In the genomic region with DNA sequence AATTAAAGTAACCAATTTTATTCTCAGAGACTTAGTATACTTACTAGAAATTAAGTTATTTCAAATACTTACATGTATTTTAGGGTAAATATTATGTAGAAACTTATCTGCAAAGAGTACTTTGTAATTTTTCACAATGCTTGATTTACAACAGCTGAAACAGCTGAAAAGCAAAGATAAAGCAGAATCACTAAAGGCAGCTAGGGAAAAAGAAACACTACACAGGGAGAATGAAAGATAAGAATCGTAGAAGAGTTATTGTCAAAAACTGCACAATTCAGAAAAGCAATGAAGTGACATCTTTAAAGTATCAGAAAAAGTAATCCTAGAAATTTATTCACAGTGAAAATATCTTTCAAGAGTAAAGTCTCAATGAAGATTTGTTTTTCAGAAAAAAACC, we compare ENCODE assay signal across 1 cellular context.
TF ChIP-seq lines count a peak whose summit lies in the region.

No MANE protein-coding gene starts in this region.

TF ChIP-seq in K562, 482 proteins besides CTCF, POLR2A, EP300 and RAD21 (continued from another document and continues in another):
- TF ChIP-seq, protein P1, sequence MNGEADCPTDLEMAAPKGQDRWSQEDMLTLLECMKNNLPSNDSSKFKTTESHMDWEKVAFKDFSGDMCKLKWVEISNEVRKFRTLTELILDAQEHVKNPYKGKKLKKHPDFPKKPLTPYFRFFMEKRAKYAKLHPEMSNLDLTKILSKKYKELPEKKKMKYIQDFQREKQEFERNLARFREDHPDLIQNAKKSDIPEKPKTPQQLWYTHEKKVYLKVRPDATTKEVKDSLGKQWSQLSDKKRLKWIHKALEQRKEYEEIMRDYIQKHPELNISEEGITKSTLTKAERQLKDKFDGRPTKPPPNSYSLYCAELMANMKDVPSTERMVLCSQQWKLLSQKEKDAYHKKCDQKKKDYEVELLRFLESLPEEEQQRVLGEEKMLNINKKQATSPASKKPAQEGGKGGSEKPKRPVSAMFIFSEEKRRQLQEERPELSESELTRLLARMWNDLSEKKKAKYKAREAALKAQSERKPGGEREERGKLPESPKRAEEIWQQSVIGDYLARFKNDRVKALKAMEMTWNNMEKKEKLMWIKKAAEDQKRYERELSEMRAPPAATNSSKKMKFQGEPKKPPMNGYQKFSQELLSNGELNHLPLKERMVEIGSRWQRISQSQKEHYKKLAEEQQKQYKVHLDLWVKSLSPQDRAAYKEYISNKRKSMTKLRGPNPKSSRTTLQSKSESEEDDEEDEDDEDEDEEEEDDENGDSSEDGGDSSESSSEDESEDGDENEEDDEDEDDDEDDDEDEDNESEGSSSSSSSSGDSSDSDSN (IDR thresholded peaks at IDR 0.05; ENCODE audit: borderline replicate concordance in 1 of 2, low read depth in 2 of 2, low read length in 2 of 2) = no peak
- TF ChIP-seq, protein P2, sequence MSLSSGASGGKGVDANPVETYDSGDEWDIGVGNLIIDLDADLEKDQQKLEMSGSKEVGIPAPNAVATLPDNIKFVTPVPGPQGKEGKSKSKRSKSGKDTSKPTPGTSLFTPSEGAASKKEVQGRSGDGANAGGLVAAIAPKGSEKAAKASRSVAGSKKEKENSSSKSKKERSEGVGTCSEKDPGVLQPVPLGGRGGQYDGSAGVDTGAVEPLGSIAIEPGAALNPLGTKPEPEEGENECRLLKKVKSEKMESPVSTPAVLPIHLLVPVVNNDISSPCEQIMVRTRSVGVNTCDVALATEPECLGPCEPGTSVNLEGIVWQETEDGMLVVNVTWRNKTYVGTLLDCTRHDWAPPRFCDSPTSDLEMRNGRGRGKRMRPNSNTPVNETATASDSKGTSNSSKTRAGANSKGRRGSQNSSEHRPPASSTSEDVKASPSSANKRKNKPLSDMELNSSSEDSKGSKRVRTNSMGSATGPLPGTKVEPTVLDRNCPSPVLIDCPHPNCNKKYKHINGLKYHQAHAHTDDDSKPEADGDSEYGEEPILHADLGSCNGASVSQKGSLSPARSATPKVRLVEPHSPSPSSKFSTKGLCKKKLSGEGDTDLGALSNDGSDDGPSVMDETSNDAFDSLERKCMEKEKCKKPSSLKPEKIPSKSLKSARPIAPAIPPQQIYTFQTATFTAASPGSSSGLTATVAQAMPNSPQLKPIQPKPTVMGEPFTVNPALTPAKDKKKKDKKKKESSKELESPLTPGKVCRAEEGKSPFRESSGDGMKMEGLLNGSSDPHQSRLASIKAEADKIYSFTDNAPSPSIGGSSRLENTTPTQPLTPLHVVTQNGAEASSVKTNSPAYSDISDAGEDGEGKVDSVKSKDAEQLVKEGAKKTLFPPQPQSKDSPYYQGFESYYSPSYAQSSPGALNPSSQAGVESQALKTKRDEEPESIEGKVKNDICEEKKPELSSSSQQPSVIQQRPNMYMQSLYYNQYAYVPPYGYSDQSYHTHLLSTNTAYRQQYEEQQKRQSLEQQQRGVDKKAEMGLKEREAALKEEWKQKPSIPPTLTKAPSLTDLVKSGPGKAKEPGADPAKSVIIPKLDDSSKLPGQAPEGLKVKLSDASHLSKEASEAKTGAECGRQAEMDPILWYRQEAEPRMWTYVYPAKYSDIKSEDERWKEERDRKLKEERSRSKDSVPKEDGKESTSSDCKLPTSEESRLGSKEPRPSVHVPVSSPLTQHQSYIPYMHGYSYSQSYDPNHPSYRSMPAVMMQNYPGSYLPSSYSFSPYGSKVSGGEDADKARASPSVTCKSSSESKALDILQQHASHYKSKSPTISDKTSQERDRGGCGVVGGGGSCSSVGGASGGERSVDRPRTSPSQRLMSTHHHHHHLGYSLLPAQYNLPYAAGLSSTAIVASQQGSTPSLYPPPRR (CRISPR knock-in tag; IDR thresholded peaks at IDR 0.05; ENCODE audit: borderline replicate concordance) = no peak
- TF ChIP-seq RBFOX2 (IDR thresholded peaks at IDR 0.05; ENCODE audit: low read depth, low read length) (no peak), ZFP1 (CRISPR knock-in tag; IDR thresholded peaks at IDR 0.05) (0 out of 2 replicates have a peak, but pooled peaks have one; percentile 55), ZNF695 (CRISPR knock-in tag; IDR thresholded peaks at IDR 0.05) (no peak), MAFF (IDR thresholded peaks at IDR 0.05; ENCODE audit: low read length) (no peak), NEUROD1 (IDR thresholded peaks at IDR 0.05; ENCODE audit: borderline replicate concordance, low read depth, low read length, partially characterized antibody) (no peak), BRD9 (IDR thresholded peaks at IDR 0.05; ENCODE audit: low read depth, partially characterized antibody) (peak; percentile 94), CBX8 (IDR thresholded peaks at IDR 0.05; ENCODE audit: borderline replicate concordance, extremely low read depth, low read depth, low read length, poor library complexity, severe bottlenecking) (no peak), XRCC3 (IDR thresholded peaks at IDR 0.05) (no peak), CHCHD3 (CRISPR knock-in tag; IDR thresholded peaks at IDR 0.05) (no peak), ZNF134 (CRISPR knock-in tag; conservative IDR thresholded peaks at IDR 0.05) (no peak), JUNB (CRISPR knock-in tag; conservative IDR thresholded peaks at IDR 0.05) (no peak), SREBF2 (CRISPR knock-in tag; IDR thresholded peaks at IDR 0.05) (no peak), ZNF830 (CRISPR knock-in tag; IDR thresholded peaks at IDR 0.05) (no peak), ELF1 (tag; IDR thresholded peaks at IDR 0.05) (no peak), TOE1 (IDR thresholded peaks at IDR 0.05; ENCODE audit: borderline replicate concordance) (0 out of 2 replicates have a peak, but pooled peaks have one; percentile 19), TOE1 (CRISPR knock-in tag; IDR thresholded peaks at IDR 0.05; ENCODE audit: borderline replicate concordance, low read depth) (no peak), HNRNPL (IDR thresholded peaks at IDR 0.05; ENCODE audit: low read depth, low read length) (no peak), ZNF23 (CRISPR knock-in tag; IDR thresholded peaks at IDR 0.05) (no peak), ZEB2 (IDR thresholded peaks at IDR 0.05) (peak; percentile 53; the same call in 1 of the 2 replicates), MBD2 (IDR thresholded peaks at IDR 0.05; ENCODE audit: borderline replicate concordance, low read depth) (peak; percentile 47; the same call in 1 of the 2 replicates), SMAD2 (IDR thresholded peaks at IDR 0.05; ENCODE audit: low read depth, low read length) (no peak), CC2D1A (IDR thresholded peaks at IDR 0.05) (peak; percentile 86), ELF4 (CRISPR knock-in tag; IDR thresholded peaks at IDR 0.05) (0 out of 2 replicates have a peak, but pooled peaks have one; percentile 72), TRIM24 (IDR thresholded peaks at IDR 0.05) (peak; percentile 86 to 90), NFXL1 (CRISPR knock-in tag; IDR thresholded peaks at IDR 0.05) (no peak), CBX5 (IDR thresholded peaks at IDR 0.05; ENCODE audit: borderline replicate concordance, low read depth) (no peak)
- TF ChIP-seq, protein P3, sequence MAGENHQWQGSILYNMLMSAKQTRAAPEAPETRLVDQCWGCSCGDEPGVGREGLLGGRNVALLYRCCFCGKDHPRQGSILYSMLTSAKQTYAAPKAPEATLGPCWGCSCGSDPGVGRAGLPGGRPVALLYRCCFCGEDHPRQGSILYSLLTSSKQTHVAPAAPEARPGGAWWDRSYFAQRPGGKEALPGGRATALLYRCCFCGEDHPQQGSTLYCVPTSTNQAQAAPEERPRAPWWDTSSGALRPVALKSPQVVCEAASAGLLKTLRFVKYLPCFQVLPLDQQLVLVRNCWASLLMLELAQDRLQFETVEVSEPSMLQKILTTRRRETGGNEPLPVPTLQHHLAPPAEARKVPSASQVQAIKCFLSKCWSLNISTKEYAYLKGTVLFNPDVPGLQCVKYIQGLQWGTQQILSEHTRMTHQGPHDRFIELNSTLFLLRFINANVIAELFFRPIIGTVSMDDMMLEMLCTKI (IDR thresholded peaks at IDR 0.05; ENCODE audit: partially characterized antibody) = no peak
- TF ChIP-seq, protein P4, sequence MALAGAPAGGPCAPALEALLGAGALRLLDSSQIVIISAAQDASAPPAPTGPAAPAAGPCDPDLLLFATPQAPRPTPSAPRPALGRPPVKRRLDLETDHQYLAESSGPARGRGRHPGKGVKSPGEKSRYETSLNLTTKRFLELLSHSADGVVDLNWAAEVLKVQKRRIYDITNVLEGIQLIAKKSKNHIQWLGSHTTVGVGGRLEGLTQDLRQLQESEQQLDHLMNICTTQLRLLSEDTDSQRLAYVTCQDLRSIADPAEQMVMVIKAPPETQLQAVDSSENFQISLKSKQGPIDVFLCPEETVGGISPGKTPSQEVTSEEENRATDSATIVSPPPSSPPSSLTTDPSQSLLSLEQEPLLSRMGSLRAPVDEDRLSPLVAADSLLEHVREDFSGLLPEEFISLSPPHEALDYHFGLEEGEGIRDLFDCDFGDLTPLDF (CRISPR knock-in tag; IDR thresholded peaks at IDR 0.05) = no peak
- TF ChIP-seq, protein P5, sequence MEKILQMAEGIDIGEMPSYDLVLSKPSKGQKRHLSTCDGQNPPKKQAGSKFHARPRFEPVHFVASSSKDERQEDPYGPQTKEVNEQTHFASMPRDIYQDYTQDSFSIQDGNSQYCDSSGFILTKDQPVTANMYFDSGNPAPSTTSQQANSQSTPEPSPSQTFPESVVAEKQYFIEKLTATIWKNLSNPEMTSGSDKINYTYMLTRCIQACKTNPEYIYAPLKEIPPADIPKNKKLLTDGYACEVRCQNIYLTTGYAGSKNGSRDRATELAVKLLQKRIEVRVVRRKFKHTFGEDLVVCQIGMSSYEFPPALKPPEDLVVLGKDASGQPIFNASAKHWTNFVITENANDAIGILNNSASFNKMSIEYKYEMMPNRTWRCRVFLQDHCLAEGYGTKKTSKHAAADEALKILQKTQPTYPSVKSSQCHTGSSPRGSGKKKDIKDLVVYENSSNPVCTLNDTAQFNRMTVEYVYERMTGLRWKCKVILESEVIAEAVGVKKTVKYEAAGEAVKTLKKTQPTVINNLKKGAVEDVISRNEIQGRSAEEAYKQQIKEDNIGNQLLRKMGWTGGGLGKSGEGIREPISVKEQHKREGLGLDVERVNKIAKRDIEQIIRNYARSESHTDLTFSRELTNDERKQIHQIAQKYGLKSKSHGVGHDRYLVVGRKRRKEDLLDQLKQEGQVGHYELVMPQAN (IDR thresholded peaks at IDR 0.05; ENCODE audit: borderline replicate concordance) = no peak
- TF ChIP-seq, protein P6, sequence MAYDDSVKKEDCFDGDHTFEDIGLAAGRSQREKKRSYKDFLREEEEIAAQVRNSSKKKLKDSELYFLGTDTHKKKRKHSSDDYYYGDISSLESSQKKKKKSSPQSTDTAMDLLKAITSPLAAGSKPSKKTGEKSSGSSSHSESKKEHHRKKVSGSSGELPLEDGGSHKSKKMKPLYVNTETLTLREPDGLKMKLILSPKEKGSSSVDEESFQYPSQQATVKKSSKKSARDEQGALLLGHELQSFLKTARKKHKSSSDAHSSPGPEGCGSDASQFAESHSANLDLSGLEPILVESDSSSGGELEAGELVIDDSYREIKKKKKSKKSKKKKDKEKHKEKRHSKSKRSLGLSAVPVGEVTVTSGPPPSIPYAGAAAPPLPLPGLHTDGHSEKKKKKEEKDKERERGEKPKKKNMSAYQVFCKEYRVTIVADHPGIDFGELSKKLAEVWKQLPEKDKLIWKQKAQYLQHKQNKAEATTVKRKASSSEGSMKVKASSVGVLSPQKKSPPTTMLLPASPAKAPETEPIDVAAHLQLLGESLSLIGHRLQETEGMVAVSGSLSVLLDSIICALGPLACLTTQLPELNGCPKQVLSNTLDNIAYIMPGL (CRISPR knock-in tag; IDR thresholded peaks at IDR 0.05) = no peak
- TF ChIP-seq, protein P7, sequence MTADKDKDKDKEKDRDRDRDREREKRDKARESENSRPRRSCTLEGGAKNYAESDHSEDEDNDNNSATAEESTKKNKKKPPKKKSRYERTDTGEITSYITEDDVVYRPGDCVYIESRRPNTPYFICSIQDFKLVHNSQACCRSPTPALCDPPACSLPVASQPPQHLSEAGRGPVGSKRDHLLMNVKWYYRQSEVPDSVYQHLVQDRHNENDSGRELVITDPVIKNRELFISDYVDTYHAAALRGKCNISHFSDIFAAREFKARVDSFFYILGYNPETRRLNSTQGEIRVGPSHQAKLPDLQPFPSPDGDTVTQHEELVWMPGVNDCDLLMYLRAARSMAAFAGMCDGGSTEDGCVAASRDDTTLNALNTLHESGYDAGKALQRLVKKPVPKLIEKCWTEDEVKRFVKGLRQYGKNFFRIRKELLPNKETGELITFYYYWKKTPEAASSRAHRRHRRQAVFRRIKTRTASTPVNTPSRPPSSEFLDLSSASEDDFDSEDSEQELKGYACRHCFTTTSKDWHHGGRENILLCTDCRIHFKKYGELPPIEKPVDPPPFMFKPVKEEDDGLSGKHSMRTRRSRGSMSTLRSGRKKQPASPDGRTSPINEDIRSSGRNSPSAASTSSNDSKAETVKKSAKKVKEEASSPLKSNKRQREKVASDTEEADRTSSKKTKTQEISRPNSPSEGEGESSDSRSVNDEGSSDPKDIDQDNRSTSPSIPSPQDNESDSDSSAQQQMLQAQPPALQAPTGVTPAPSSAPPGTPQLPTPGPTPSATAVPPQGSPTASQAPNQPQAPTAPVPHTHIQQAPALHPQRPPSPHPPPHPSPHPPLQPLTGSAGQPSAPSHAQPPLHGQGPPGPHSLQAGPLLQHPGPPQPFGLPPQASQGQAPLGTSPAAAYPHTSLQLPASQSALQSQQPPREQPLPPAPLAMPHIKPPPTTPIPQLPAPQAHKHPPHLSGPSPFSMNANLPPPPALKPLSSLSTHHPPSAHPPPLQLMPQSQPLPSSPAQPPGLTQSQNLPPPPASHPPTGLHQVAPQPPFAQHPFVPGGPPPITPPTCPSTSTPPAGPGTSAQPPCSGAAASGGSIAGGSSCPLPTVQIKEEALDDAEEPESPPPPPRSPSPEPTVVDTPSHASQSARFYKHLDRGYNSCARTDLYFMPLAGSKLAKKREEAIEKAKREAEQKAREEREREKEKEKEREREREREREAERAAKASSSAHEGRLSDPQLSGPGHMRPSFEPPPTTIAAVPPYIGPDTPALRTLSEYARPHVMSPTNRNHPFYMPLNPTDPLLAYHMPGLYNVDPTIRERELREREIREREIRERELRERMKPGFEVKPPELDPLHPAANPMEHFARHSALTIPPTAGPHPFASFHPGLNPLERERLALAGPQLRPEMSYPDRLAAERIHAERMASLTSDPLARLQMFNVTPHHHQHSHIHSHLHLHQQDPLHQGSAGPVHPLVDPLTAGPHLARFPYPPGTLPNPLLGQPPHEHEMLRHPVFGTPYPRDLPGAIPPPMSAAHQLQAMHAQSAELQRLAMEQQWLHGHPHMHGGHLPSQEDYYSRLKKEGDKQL (CRISPR knock-in tag; IDR thresholded peaks at IDR 0.05; ENCODE audit: borderline replicate concordance) = no peak
- TF ChIP-seq, protein P8, sequence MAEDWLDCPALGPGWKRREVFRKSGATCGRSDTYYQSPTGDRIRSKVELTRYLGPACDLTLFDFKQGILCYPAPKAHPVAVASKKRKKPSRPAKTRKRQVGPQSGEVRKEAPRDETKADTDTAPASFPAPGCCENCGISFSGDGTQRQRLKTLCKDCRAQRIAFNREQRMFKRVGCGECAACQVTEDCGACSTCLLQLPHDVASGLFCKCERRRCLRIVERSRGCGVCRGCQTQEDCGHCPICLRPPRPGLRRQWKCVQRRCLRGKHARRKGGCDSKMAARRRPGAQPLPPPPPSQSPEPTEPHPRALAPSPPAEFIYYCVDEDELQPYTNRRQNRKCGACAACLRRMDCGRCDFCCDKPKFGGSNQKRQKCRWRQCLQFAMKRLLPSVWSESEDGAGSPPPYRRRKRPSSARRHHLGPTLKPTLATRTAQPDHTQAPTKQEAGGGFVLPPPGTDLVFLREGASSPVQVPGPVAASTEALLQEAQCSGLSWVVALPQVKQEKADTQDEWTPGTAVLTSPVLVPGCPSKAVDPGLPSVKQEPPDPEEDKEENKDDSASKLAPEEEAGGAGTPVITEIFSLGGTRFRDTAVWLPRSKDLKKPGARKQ (CRISPR knock-in tag; IDR thresholded peaks at IDR 0.05) = no peak
